In genomic region chr10:21314234-21314633, GRCh38 we compare ENCODE assay signal across 1 cellular context.
TF ChIP-seq lines count a peak whose summit lies in the region.

No MANE protein-coding gene starts in this region.

TF ChIP-seq in HepG2, 621 proteins besides CTCF, POLR2A, EP300 and RAD21 (continued from another document):
- no peak for TF ChIP-seq ZNF276 (CRISPR knock-in tag; IDR thresholded peaks at IDR 0.05; ENCODE audit: low read depth)
- TF ChIP-seq HOXA3 (CRISPR knock-in tag; IDR thresholded peaks at IDR 0.05), result no peak
